ENCODE assay signal across 24 cellular contexts in genomic region chr6:91087864-91088263, GRCh38.
A peak's percentile ranks its signal among the peaks of the same experiment; 100 is the strongest.
DNase-seq lines count a peak whose midpoint lies in the region; ATAC-seq and TF ChIP-seq lines count a peak whose summit lies in the region.
"Had no signal": no experiment of that assay in that cellular context is flagged by ENCODE, and none has a peak within 500 bp of the region (broad histone marks: within the 10 kb centered on the region; RNA-seq: fewer than 3 reads in every experiment).

No MANE protein-coding gene starts in this region.

- H3K27me3 Mint-ChIP-seq in WTC11 (ENCODE audit: low read depth), result no peaks in the 10 kb centered on the region; the same call in 1 of the 2 replicates
- no peaks in the 10 kb centered on the region for H3K27me3 Mint-ChIP-seq in Caco-2 (ENCODE audit: insufficient read depth, unreplicated experiment)
- H3K27me3 Mint-ChIP-seq: activated naive CD8-positive, alpha-beta T cell; stimulated activated memory B cell treated with anti-CD40 and anti-IgM and Interleukin-4, amounts not matched to agents 10 μg/mL and 1 μg/mL and 100 μg/mL, for 72 hours had no signal

- DNase-seq in COR-L47 (lab: John Stamatoyannopoulos, UW) (peak; percentile 54), NCI-H1092 treated with DMSO at 0.1 percent for 48 hours (lab: John Stamatoyannopoulos, UW) (peak; percentile 80), WTC11 (ENCODE audit: low spot score) (no peak), iPS-NIHi7 (ENCODE audit: extremely low spot score) (peak; percentile 49), SK-N-DZ (ENCODE audit: low spot score) (no peak), Caco-2 (no peak)
- no peak for DNase-seq in stimulated activated CD4-positive, alpha-beta T cell treated with anti-CD3 and anti-CD28 coated beads, Interleukin-12 subunit alpha, Interleukin-12 subunit beta, amount 100 ng/mL, for 4 hours
- DNase-seq: activated CD4-positive, CD25-positive, alpha-beta regulatory T cell; activated CD8-positive, alpha-beta T cell treated with anti-CD3 and anti-CD28 coated beads, Interleukin-2, amount 10 ng/mL, durations not matched to agents 7 days and 5 days; activated T-cell treated with anti-CD3 and anti-CD28 coated beads, Interleukin-2, amount 50 U/mL, for 4 hours; brain microvascular endothelial cell; erythroblast; islet precursor cell; mammary epithelial cell; natural killer cell; NCI-H1436; T-helper 2 cell had no signal

- TF ChIP-seq CTCF in WTC11 (IDR thresholded peaks at IDR 0.05), result no peak
- no peak for TF ChIP-seq CTCF in Caco-2 (IDR thresholded peaks at IDR 0.05; ENCODE audit: insufficient read depth in 1 of 2, low read depth in 1 of 2, low read length in 1 of 2, severe bottlenecking in 1 of 2, unreplicated experiment in 1 of 2)

- intact Hi-C loops in Caco-2 (cut with micrococcal nuclease; ENCODE audit: unreplicated experiment), result no loop called here

- H3K4me3 Mint-ChIP-seq in WTC11 (peak overlapping the region; percentile 9; the same call in 1 of the 2 replicates), Caco-2 (ENCODE audit: unreplicated experiment) (no peak overlapping the region)
- H3K4me3 Mint-ChIP-seq: activated CD8-positive, alpha-beta T cell treated with anti-CD3 and anti-CD28 coated beads, Interleukin-2, amount 10 ng/mL, durations not matched to agents 7 days and 5 days; activated naive CD8-positive, alpha-beta T cell; activated T-cell treated with anti-CD3 and anti-CD28 coated beads, Interleukin-2, amount 50 U/mL, for 4 hours; natural killer cell; stimulated activated memory B cell treated with anti-CD40 and anti-IgM and Interleukin-4, amounts not matched to agents 10 μg/mL and 1 μg/mL and 100 μg/mL, for 72 hours had no signal

- H3K4me3 ChIP-seq in Caco-2 (ENCODE audit: low read depth, low read length), result no peak overlapping the region
- H3K4me3 ChIP-seq: A549; BLaER1 treated with 17β-estradiol and CSF1 and Interleukin-3, amounts not matched to agents 10 nM and 100 nM; coronary artery; gastroesophageal sphincter had no signal

- H3K36me3 Mint-ChIP-seq in WTC11 (no peaks in the 10 kb centered on the region), Caco-2 (ENCODE audit: insufficient read depth, unreplicated experiment) (no peaks in the 10 kb centered on the region)
- H3K36me3 Mint-ChIP-seq: activated naive CD8-positive, alpha-beta T cell; natural killer cell; stimulated activated memory B cell treated with anti-CD40 and anti-IgM and Interleukin-4, amounts not matched to agents 10 μg/mL and 1 μg/mL and 100 μg/mL, for 72 hours had no signal

- CTCF ChIA-PET in WTC11 (lab: Charles Lee), result interaction anchor here (1.2 to 1.5 kb wide), 2 partner anchors 148 to 300 kb away, joined by 3 to 7 read pairs; no protein-coding TSS in a partner anchor
- CTCF ChIA-PET in Caco-2 (lab: Charles Lee), result interaction anchor here (0.6 kb wide), 1 partner anchor 96 kb away, joined by 3 read pairs; no protein-coding TSS in a partner anchor

- H3K27ac Mint-ChIP-seq in WTC11, result peak overlapping the region; percentile 19
- no peak overlapping the region for H3K27ac Mint-ChIP-seq in Caco-2 (ENCODE audit: unreplicated experiment)
- H3K27ac Mint-ChIP-seq: activated CD8-positive, alpha-beta T cell treated with anti-CD3 and anti-CD28 coated beads, Interleukin-2, amount 10 ng/mL, durations not matched to agents 7 days and 5 days; activated naive CD8-positive, alpha-beta T cell; natural killer cell; stimulated activated memory B cell treated with anti-CD40 and anti-IgM and Interleukin-4, amounts not matched to agents 10 μg/mL and 1 μg/mL and 100 μg/mL, for 72 hours had no signal

- no peaks in the 10 kb centered on the region for H3K36me3 ChIP-seq in Caco-2 (ENCODE audit: control insufficient read depth, insufficient read depth, low read length)
- H3K36me3 ChIP-seq: BLaER1 treated with 17β-estradiol and CSF1 and Interleukin-3, amounts not matched to agents 10 nM and 100 nM; brain microvascular endothelial cell; gastroesophageal sphincter had no signal

- H3K4me1 Mint-ChIP-seq in WTC11 (peaks cover 33% of the 10 kb centered on the region), Caco-2 (ENCODE audit: low read depth, unreplicated experiment) (no peaks in the 10 kb centered on the region)
- H3K4me1 Mint-ChIP-seq: natural killer cell; stimulated activated memory B cell treated with anti-CD40 and anti-IgM and Interleukin-4, amounts not matched to agents 10 μg/mL and 1 μg/mL and 100 μg/mL, for 72 hours had no signal

- H3K9me3 Mint-ChIP-seq in WTC11, result no peaks in the 10 kb centered on the region
- H3K9me3 Mint-ChIP-seq in Caco-2 (ENCODE audit: unreplicated experiment), result no peaks in the 10 kb centered on the region
- H3K9me3 Mint-ChIP-seq: activated T-cell treated with anti-CD3 and anti-CD28 coated beads, Interleukin-2, amount 50 U/mL, for 4 hours; stimulated activated memory B cell treated with anti-CD40 and anti-IgM and Interleukin-4, amounts not matched to agents 10 μg/mL and 1 μg/mL and 100 μg/mL, for 72 hours had no signal

- H3K27me3 ChIP-seq in Caco-2 (replicated peaks; ENCODE audit: control insufficient read depth, insufficient read depth, low read length), result no peaks in the 10 kb centered on the region
- H3K27me3 ChIP-seq: BLaER1 treated with 17β-estradiol and CSF1 and Interleukin-3, amounts not matched to agents 10 nM and 100 nM; brain microvascular endothelial cell; gastroesophageal sphincter had no signal

- POLR2A ChIA-PET in WTC11 (lab: Charles Lee), result no interaction called here
- POLR2A ChIA-PET in Caco-2 (lab: Charles Lee), result no interaction called here

- BruUV-seq in Caco-2 (replicated peaks; lab: Mats Ljungman, UMichigan), result no TSS peak

- H3K9me3 ChIP-seq in Caco-2, result no peaks in the 10 kb centered on the region
- H3K9me3 ChIP-seq: A549; BLaER1 treated with 17β-estradiol and CSF1 and Interleukin-3, amounts not matched to agents 10 nM and 100 nM; gastroesophageal sphincter had no signal

- no peaks in the 10 kb centered on the region for H3K4me1 ChIP-seq in Caco-2
- H3K4me1 ChIP-seq: A549; BLaER1 treated with 17β-estradiol and CSF1 and Interleukin-3, amounts not matched to agents 10 nM and 100 nM; gastroesophageal sphincter had no signal

- peak; percentile 96 for ATAC-seq in WTC11
- no peak for ATAC-seq in HG02759 (IDR thresholded peaks at IDR 0.05; ENCODE audit: unreplicated experiment)
- ATAC-seq: A549; activated CD8-positive, alpha-beta T cell treated with anti-CD3 and anti-CD28 coated beads, Interleukin-2, amount 10 ng/mL, durations not matched to agents 7 days and 5 days; activated T-cell treated with anti-CD3 and anti-CD28 coated beads, Interleukin-2, amount 50 U/mL, for 4 hours; gastroesophageal sphincter; natural killer cell; stimulated activated memory B cell treated with anti-CD40 and anti-IgM and Interleukin-4, amounts not matched to agents 10 μg/mL and 1 μg/mL and 100 μg/mL, for 72 hours had no signal

TF ChIP-seq in WTC11, 78 proteins besides CTCF, POLR2A, EP300 and RAD21:
- TF ChIP-seq FOXP4 (CRISPR knock-in tag; IDR thresholded peaks at IDR 0.05) (no peak), ZNF396 (CRISPR knock-in tag; IDR thresholded peaks at IDR 0.05; ENCODE audit: borderline replicate concordance) (no peak)

Comparison
In these comparisons a context has a peak if more than half of its experiments do, and no peak if none do; other contexts are left out.
1. DNase-seq: peak in COR-L47 (single experiment), NCI-H1092 treated with DMSO at 0.1 percent for 48 hours (single experiment) and iPS-NIHi7 (single experiment); none in WTC11 (single experiment), stimulated activated CD4-positive, alpha-beta T cell treated with anti-CD3 and anti-CD28 coated beads, Interleukin-12 subunit alpha, Interleukin-12 subunit beta, amount 100 ng/mL, for 4 hours (single experiment), SK-N-DZ (single experiment) and Caco-2 (0 of 2).